Comparison of ENCODE assay signal across 10 cellular contexts in the genomic region with DNA sequence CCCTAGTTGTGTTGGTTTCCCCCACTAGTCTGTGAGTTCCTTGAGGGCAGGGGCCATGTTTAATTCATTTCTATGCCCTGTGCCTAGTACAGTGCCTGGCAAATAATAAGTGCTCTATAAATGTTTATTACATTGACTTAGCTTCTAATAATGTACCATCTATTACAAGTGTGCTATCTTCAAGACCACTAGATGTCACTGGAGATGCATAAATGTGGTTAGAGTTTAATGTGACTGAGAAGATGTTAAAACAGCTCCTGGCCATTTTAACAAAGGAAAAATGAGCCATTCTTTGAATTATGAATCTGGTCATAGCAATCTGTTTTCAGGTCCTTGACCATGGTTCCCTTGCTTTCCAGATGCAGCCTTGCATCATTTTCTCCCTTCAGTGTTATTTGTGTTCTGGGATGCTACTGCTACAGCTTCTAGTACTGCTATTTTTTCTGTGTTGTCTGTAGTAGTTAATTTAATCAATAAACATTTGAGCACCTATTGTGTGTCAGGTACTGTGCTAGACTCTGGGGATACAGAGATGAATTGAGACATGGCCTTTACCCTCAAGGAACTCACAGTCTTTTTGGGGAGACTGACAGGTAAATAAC. TPM values are rescaled to one million over a fixed set of nuclear protein-coding genes. Genes with fewer than 3 reads are reported as not detected.
DNase-seq lines count a peak whose midpoint lies in the region; ATAC-seq, FAIRE-seq and TF ChIP-seq lines count a peak whose summit lies in the region.
"Had no signal": no experiment of that assay in that cellular context is flagged by ENCODE, and none has a peak within 500 bp of the region (broad histone marks: within the 10 kb centered on the region; RNA-seq: fewer than 3 reads in every experiment).

No MANE protein-coding gene starts in this region.

- DNase-seq in NCI-H2107 treated with DMSO at 0.1 percent for 48 hours (lab: John Stamatoyannopoulos, UW; ENCODE audit: unreplicated experiment), result peak; percentile 56
- no peak for DNase-seq in NCI-H2107 (lab: John Stamatoyannopoulos, UW)
- peak; percentile 36 for DNase-seq in NCI-H774 (lab: John Stamatoyannopoulos, UW)
- peak; percentile 79 for DNase-seq in choroid plexus epithelial cell (ENCODE audit: low read depth)
- peak; percentile 23 for DNase-seq in HepG2 (ENCODE audit: low spot score)
- no peak for DNase-seq in activated naive CD8-positive, alpha-beta T cell treated with anti-CD3 and anti-CD28 coated beads, Interleukin-2, amount 50 U/mL, for 24 hours
- DNase-seq: activated T-cell treated with anti-CD3 and anti-CD28 coated beads, Interleukin-2, amount 50 U/mL, for 4 hours had no signal

- no peak for TF ChIP-seq POLR2A in HepG2 (IDR thresholded peaks at IDR 0.05; ENCODE audit: insufficient read depth in 1 of 2, low read depth in 2 of 2, low read length in 2 of 2)

- H4K20me1 ChIP-seq in HepG2 (ENCODE audit: insufficient read depth, low read length), result no peaks in the 10 kb centered on the region

- BruUV-seq in HepG2 (replicated peaks; lab: Mats Ljungman, UMichigan), result no TSS peak

- H3K4me1 ChIP-seq in HepG2 (ENCODE audit: insufficient read depth, low read length), result no peaks in the 10 kb centered on the region

- no peaks in the 10 kb centered on the region for H3K27me3 Mint-ChIP-seq in activated naive CD8-positive, alpha-beta T cell treated with anti-CD3 and anti-CD28 coated beads, Interleukin-2, amount 50 U/mL, for 24 hours

- no peak overlapping the region for H3K4me2 ChIP-seq in HepG2 (ENCODE audit: low read depth, low read length)

- H3K4me3 ChIP-seq in choroid plexus epithelial cell (ENCODE audit: low read depth, low read length), result no peak overlapping the region
- H3K4me3 ChIP-seq in HepG2 (replicated peaks in 1 of 3; ENCODE audit: insufficient read depth in 1 of 3, low read depth in 2 of 3, low read length in 3 of 3), result no peak overlapping the region

- TF ChIP-seq CTCF in choroid plexus epithelial cell (conservative IDR thresholded peaks at IDR 0.05; ENCODE audit: low read depth, low read length) (peak; percentile 49), HepG2 (CRISPR knock-in tag; IDR thresholded peaks at IDR 0.05) (peak; percentile 59)

- no peaks in the 10 kb centered on the region for H3K79me2 ChIP-seq in HepG2 (ENCODE audit: insufficient read depth, low read length)

- H3K27me3 ChIP-seq in HepG2 (ENCODE audit: control insufficient read depth in 1 of 2, insufficient read depth in 2 of 2, low read length in 2 of 2), result no peaks in the 10 kb centered on the region

- no peak overlapping the region for H3K27ac ChIP-seq in HepG2 (ENCODE audit: extremely low read length, insufficient read depth, low read length)

- peaks cover 9% of the 10 kb centered on the region for H3K36me3 Mint-ChIP-seq in activated naive CD8-positive, alpha-beta T cell treated with anti-CD3 and anti-CD28 coated beads, Interleukin-2, amount 50 U/mL, for 24 hours (ENCODE audit: low read depth)

- in situ Hi-C loops in HepG2 (cut with HindIII; ENCODE audit: extremely low pct_ligation_motif_present, low pct_unique_long_range_greater_than_20kb), result no loop called here

- TF ChIP-seq EP300 in HepG2 (IDR thresholded peaks at IDR 0.05; ENCODE audit: low read depth in 2 of 2, low read length in 2 of 2) (no peak), HepG2 (CRISPR knock-in tag; IDR thresholded peaks at IDR 0.05; ENCODE audit: borderline replicate concordance) (no peak)

- H3K9me3 ChIP-seq in HepG2 (ENCODE audit: low read length), result no peaks in the 10 kb centered on the region

- no peak overlapping the region for H3K4me3 Mint-ChIP-seq in activated naive CD8-positive, alpha-beta T cell treated with anti-CD3 and anti-CD28 coated beads, Interleukin-2, amount 50 U/mL, for 24 hours
- H3K4me3 Mint-ChIP-seq: activated T-cell treated with anti-CD3 and anti-CD28 coated beads, Interleukin-2, amount 50 U/mL, for 4 hours; CD8-positive, alpha-beta memory T cell had no signal

- POLR2A ChIA-PET in HepG2 (lab: Yijun Ruan, JAX), result no interaction called here

- H3K4me1 Mint-ChIP-seq in activated naive CD8-positive, alpha-beta T cell treated with anti-CD3 and anti-CD28 coated beads, Interleukin-2, amount 50 U/mL, for 24 hours, result no peaks in the 10 kb centered on the region
- H3K4me1 Mint-ChIP-seq: CD8-positive, alpha-beta memory T cell had no signal

- no peak overlapping the region for H3K9ac ChIP-seq in HepG2 (ENCODE audit: insufficient read depth, low read depth, low read length)

- peak; percentile 76 for FAIRE-seq in HepG2 (lab: Jason Lieb, UNC)

- H2AFZ ChIP-seq in HepG2 (ENCODE audit: low read length), result no peak overlapping the region

- no peaks in the 10 kb centered on the region for H3K9me3 Mint-ChIP-seq in activated naive CD8-positive, alpha-beta T cell treated with anti-CD3 and anti-CD28 coated beads, Interleukin-2, amount 50 U/mL, for 24 hours
- H3K9me3 Mint-ChIP-seq: activated T-cell treated with anti-CD3 and anti-CD28 coated beads, Interleukin-2, amount 50 U/mL, for 4 hours; CD8-positive, alpha-beta memory T cell had no signal

- CTCF ChIA-PET in HepG2 (lab: Yijun Ruan, JAX; ENCODE audit: low intra/inter-chr PET ratio, low total read pairs), result interaction anchor here (1.0 to 3.2 kb wide), 4 partner anchors 130 to 666 kb away, joined by 3 to 12 read pairs (median 6); no protein-coding TSS in a partner anchor

- peak; percentile 66 for ATAC-seq in HG02884 (IDR thresholded peaks at IDR 0.05; ENCODE audit: unreplicated experiment)
- no peak for ATAC-seq in HepG2
- no peak for ATAC-seq in HG03196 (IDR thresholded peaks at IDR 0.05; ENCODE audit: unreplicated experiment)
- no peak for ATAC-seq in activated naive CD8-positive, alpha-beta T cell treated with anti-CD3 and anti-CD28 coated beads, Interleukin-2, amount 50 U/mL, for 24 hours

- no peak for TF ChIP-seq RAD21 in HepG2 (CRISPR knock-in tag; IDR thresholded peaks at IDR 0.05)

- no peak overlapping the region for H3K27ac Mint-ChIP-seq in activated naive CD8-positive, alpha-beta T cell treated with anti-CD3 and anti-CD28 coated beads, Interleukin-2, amount 50 U/mL, for 24 hours
- H3K27ac Mint-ChIP-seq: CD8-positive, alpha-beta memory T cell had no signal

- H3K36me3 ChIP-seq in HepG2 (replicated peaks in 1 of 2; ENCODE audit: control insufficient read depth in 1 of 2, insufficient read depth in 2 of 2, low read length in 2 of 2), result no peaks in the 10 kb centered on the region

- intact Hi-C loops in HepG2 (cut with micrococcal nuclease; ENCODE audit: unreplicated experiment), result loop anchor here (5.0 kb wide), 3 partner anchors 179 to 669 kb away; no protein-coding TSS in a partner anchor

TF ChIP-seq in HepG2, 621 proteins besides CTCF, POLR2A, EP300 and RAD21:
- no peak for TF ChIP-seq KLF6 (CRISPR knock-in tag; IDR thresholded peaks at IDR 0.05)
- TF ChIP-seq STAG1 (CRISPR knock-in tag; IDR thresholded peaks at IDR 0.05), result peak; percentile 69
- TF ChIP-seq TBL1XR1 (IDR thresholded peaks at IDR 0.05; ENCODE audit: borderline replicate concordance, low read length, partially characterized antibody), result no peak

RNA-seq across cellular contexts. Expression of a gene that starts 43.2 kb away (rescaled TPM):
- 5.1 and 8.0 TPM in 2 replicates for total RNA-seq in HepG2 (2016; rRNA removed; fragmentation: Illumina TruSeq; extraction: Trizol)
- total RNA-seq in HepG2 (2016; cell fraction: cytosol; rRNA removed; fragmentation: Illumina TruSeq; extraction: Trizol; ENCODE audit: low read depth), result 0.81 and 1.1 TPM in 2 replicates
- 4.6 and 9.6 TPM in 2 replicates for total RNA-seq in HepG2 (2016; cell fraction: insoluble cytoplasmic fraction; rRNA removed; fragmentation: Illumina TruSeq; extraction: Trizol)
- total RNA-seq in HepG2 (2016; cell fraction: membrane; rRNA removed; fragmentation: Illumina TruSeq; extraction: Trizol), result 2.4 and 3.5 TPM in 2 replicates
- 8.9 and 11.4 TPM in 2 replicates for total RNA-seq in HepG2 (2016; cell fraction: nucleus; rRNA removed; fragmentation: Illumina TruSeq; extraction: Trizol)
- polyA plus RNA-seq in HepG2 (2011; rRNA removed), result 3.9 TPM in 2 replicates
- 2.5 and 4.2 TPM in 2 replicates for polyA plus RNA-seq in HepG2 (2011; cell fraction: cytosol; rRNA removed)
- 1.8 and 2.2 TPM in 2 replicates for polyA plus RNA-seq in HepG2 (2011; cell fraction: nucleus; rRNA removed)
- 3.2 and 3.3 TPM in 2 replicates for polyA plus RNA-seq in HepG2 (2012)
- 0.33 and 0.44 TPM in 2 replicates for polyA plus RNA-seq in HepG2 (2016; cell fraction: cytosol; fragmentation: Illumina TruSeq; extraction: Trizol; ENCODE audit: low read depth)
- 4.4 and 5.3 TPM in 2 replicates for polyA plus RNA-seq in HepG2 (2016; cell fraction: insoluble cytoplasmic fraction; fragmentation: Illumina TruSeq; extraction: Trizol; ENCODE audit: low read depth)
- 1.2 and 1.6 TPM in 2 replicates for polyA plus RNA-seq in HepG2 (2016; cell fraction: membrane; fragmentation: Illumina TruSeq; extraction: Trizol; ENCODE audit: low read depth)
- polyA plus RNA-seq in HepG2 (2016; cell fraction: nucleus; fragmentation: Illumina TruSeq; extraction: Trizol; ENCODE audit: insufficient read depth, low read depth), result 11.4 and 13.9 TPM in 2 replicates
- polyA minus RNA-seq in HepG2 (2011; rRNA and poly(A)+ RNA removed; ENCODE audit: low replicate concordance), result 12.2 and 28.7 TPM in 2 replicates
- polyA minus RNA-seq in HepG2 (2011; cell fraction: cytosol; rRNA and poly(A)+ RNA removed), result 5.9 and 6.9 TPM in 2 replicates
- polyA minus RNA-seq in HepG2 (2011; cell fraction: nucleus; rRNA and poly(A)+ RNA removed), result 6.1 and 6.7 TPM in 2 replicates

RNA-seq across cellular contexts. Expression of a gene that starts 54.7 kb away (rescaled TPM):
- 7.4 and 7.5 TPM in 2 replicates for total RNA-seq in HepG2 (2016; rRNA removed; fragmentation: Illumina TruSeq; extraction: Trizol)
- 1.1 and 1.2 TPM in 2 replicates for total RNA-seq in HepG2 (2016; cell fraction: cytosol; rRNA removed; fragmentation: Illumina TruSeq; extraction: Trizol; ENCODE audit: low read depth)
- 7.8 and 7.9 TPM in 2 replicates for total RNA-seq in HepG2 (2016; cell fraction: insoluble cytoplasmic fraction; rRNA removed; fragmentation: Illumina TruSeq; extraction: Trizol)
- total RNA-seq in HepG2 (2016; cell fraction: membrane; rRNA removed; fragmentation: Illumina TruSeq; extraction: Trizol), result 5.4 and 6.7 TPM in 2 replicates
- 9.4 and 10.7 TPM in 2 replicates for total RNA-seq in HepG2 (2016; cell fraction: nucleus; rRNA removed; fragmentation: Illumina TruSeq; extraction: Trizol)
- polyA plus RNA-seq in HepG2 (2011; rRNA removed), result 7.1 and 8.8 TPM in 2 replicates
- polyA plus RNA-seq in HepG2 (2011; cell fraction: cytosol; rRNA removed), result 4.9 and 8.3 TPM in 2 replicates
- polyA plus RNA-seq in HepG2 (2011; cell fraction: nucleus; rRNA removed), result 1.8 and 2.6 TPM in 2 replicates
- 8.6 and 8.8 TPM in 2 replicates for polyA plus RNA-seq in HepG2 (2012)
- 1.1 and 1.2 TPM in 2 replicates for polyA plus RNA-seq in HepG2 (2016; cell fraction: cytosol; fragmentation: Illumina TruSeq; extraction: Trizol; ENCODE audit: low read depth)
- polyA plus RNA-seq in HepG2 (2016; cell fraction: insoluble cytoplasmic fraction; fragmentation: Illumina TruSeq; extraction: Trizol; ENCODE audit: low read depth), result 7.7 and 8.7 TPM in 2 replicates
- 4.1 and 4.6 TPM in 2 replicates for polyA plus RNA-seq in HepG2 (2016; cell fraction: membrane; fragmentation: Illumina TruSeq; extraction: Trizol; ENCODE audit: low read depth)
- polyA plus RNA-seq in HepG2 (2016; cell fraction: nucleus; fragmentation: Illumina TruSeq; extraction: Trizol; ENCODE audit: insufficient read depth, low read depth), result 11.7 and 12.0 TPM in 2 replicates
- 9.7 and 15.2 TPM in 2 replicates for polyA minus RNA-seq in HepG2 (2011; rRNA and poly(A)+ RNA removed; ENCODE audit: low replicate concordance)
- polyA minus RNA-seq in HepG2 (2011; cell fraction: cytosol; rRNA and poly(A)+ RNA removed), result 9.1 and 11.5 TPM in 2 replicates
- polyA minus RNA-seq in HepG2 (2011; cell fraction: nucleus; rRNA and poly(A)+ RNA removed), result 7.2 and 9.0 TPM in 2 replicates

Comparison
In these comparisons a context has a peak if more than half of its experiments do, and no peak if none do; other contexts are left out.
1. DNase-seq: peak in NCI-H2107 treated with DMSO at 0.1 percent for 48 hours (single experiment), NCI-H774 (single experiment), choroid plexus epithelial cell (single experiment) and HepG2 (single experiment); none in NCI-H2107 (single experiment) and activated naive CD8-positive, alpha-beta T cell treated with anti-CD3 and anti-CD28 coated beads, Interleukin-2, amount 50 U/mL, for 24 hours (single experiment).